Comparison of ENCODE assay signal across 8 cellular contexts in the genomic region with DNA sequence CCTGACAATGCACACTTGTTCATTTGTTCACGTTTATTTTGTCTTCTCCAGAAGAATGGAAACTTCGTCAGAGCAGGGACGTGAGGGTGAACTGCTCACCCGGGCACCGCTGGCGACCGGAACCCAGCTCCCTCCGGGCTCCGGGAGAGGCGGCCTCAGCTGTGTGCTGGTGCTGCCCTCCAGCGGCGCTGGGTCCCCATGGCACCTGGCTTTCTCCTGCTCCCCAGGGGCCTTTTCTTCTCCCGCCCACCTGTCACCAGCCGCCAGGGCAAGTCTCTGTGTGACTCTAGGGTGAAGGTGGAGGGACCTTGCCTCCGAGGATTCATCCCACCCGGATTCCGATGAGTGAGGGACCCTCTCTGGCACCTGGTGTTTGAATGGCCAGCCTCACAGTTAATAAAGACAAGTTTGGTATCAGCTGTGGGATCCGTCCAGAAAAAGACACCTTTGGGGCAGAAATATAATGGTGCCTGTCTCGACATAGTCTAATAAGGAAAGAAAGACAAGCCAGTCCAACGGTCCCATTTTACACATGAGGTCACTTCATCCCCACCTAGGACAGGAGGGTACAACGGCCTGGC. TPM values are rescaled to one million over a fixed set of nuclear protein-coding genes. Genes with fewer than 3 reads are reported as not detected.
DNase-seq lines count a peak whose midpoint lies in the region; ATAC-seq and TF ChIP-seq lines count a peak whose summit lies in the region.

No MANE protein-coding gene starts in this region.

- CTCF ChIA-PET in activated CD4-positive, alpha-beta T cell treated with anti-CD3 and anti-CD28 coated beads, Interleukin-2, amount 10 ng/mL, durations not matched to agents 7 days and 5 days (lab: Charles Lee): interaction anchor here (0.6 to 2.0 kb wide), 25 partner anchors 12 to 1673 kb away, joined by 3 to 14 read pairs (median 3); partner anchors contain the start of gene SLC35C1

- peak; percentile 87 for ATAC-seq in GM19023 (IDR thresholded peaks at IDR 0.05; ENCODE audit: unreplicated experiment)
- peak; percentile 86 for ATAC-seq in HG03354 (IDR thresholded peaks at IDR 0.05; ENCODE audit: poor library complexity, severe bottlenecking, unreplicated experiment)

- H3K4me3 ChIP-seq in AG10803 (ENCODE audit: low read length): peak overlapping the region; percentile 65
- H3K4me3 ChIP-seq in lower leg skin (ENCODE audit: low read depth, poor library complexity, severe bottlenecking): peak overlapping the region; percentile 32

- POLR2A ChIA-PET in activated CD4-positive, alpha-beta T cell treated with anti-CD3 and anti-CD28 coated beads, Interleukin-2, amount 10 ng/mL, durations not matched to agents 7 days and 5 days (lab: Charles Lee): no interaction called here

- peaks cover 3% of the 10 kb centered on the region for H3K27me3 Mint-ChIP-seq in activated CD4-positive, alpha-beta T cell treated with anti-CD3 and anti-CD28 coated beads, Interleukin-2, amount 10 ng/mL, durations not matched to agents 7 days and 5 days

- TF ChIP-seq CTCF in AG10803 (conservative IDR thresholded peaks at IDR 0.05; ENCODE audit: low read length) (peak; percentile 86), lower leg skin (IDR thresholded peaks at IDR 0.05) (peak in 1 of 3 donors; percentile 74)

- no peaks in the 10 kb centered on the region for H3K9me3 Mint-ChIP-seq in activated CD4-positive, alpha-beta T cell treated with anti-CD3 and anti-CD28 coated beads, Interleukin-2, amount 10 ng/mL, durations not matched to agents 7 days and 5 days

- H3K36me3 Mint-ChIP-seq in activated CD4-positive, alpha-beta T cell treated with anti-CD3 and anti-CD28 coated beads, Interleukin-2, amount 10 ng/mL, durations not matched to agents 7 days and 5 days (ENCODE audit: low read depth): no peaks in the 10 kb centered on the region

- DNase-seq in AG10803 (ENCODE audit: low read depth): peak; percentile 60
- peak; percentile 66 for DNase-seq in NCI-H460 (ENCODE audit: extremely low read depth, low read depth)
- DNase-seq in activated CD4-positive, alpha-beta T cell treated with anti-CD3 and anti-CD28 coated beads, Interleukin-2, amount 10 ng/mL, durations not matched to agents 7 days and 5 days: peak; percentile 82
- peak; percentile 86 for DNase-seq in dermis blood vessel endothelial cell
- DNase-seq in lower leg skin (ENCODE audit: low spot score in 2 of 2): peak; percentile 67 to 96
- DNase-seq in stimulated activated CD4-positive, alpha-beta T cell treated with anti-CD3 and anti-CD28 coated beads, Interleukin-4, amount 100 ng/mL, for 24 hours: peak; percentile 89

- peaks cover 16% of the 10 kb centered on the region for H3K4me1 Mint-ChIP-seq in activated CD4-positive, alpha-beta T cell treated with anti-CD3 and anti-CD28 coated beads, Interleukin-2, amount 10 ng/mL, durations not matched to agents 7 days and 5 days

- peak overlapping the region; percentile 74 for H3K4me3 Mint-ChIP-seq in activated CD4-positive, alpha-beta T cell treated with anti-CD3 and anti-CD28 coated beads, Interleukin-2, amount 10 ng/mL, durations not matched to agents 7 days and 5 days

- TF ChIP-seq POLR2A in lower leg skin (IDR thresholded peaks at IDR 0.05): no peak

- intact Hi-C loops in lower leg skin (cut with DNase I; ENCODE audit: low total_unique reads): loop anchor here (10.0 kb wide), 2 partner anchors 407 to 437 kb away; no protein-coding TSS in a partner anchor

- peak overlapping the region; percentile 66 for H3K27ac Mint-ChIP-seq in activated CD4-positive, alpha-beta T cell treated with anti-CD3 and anti-CD28 coated beads, Interleukin-2, amount 10 ng/mL, durations not matched to agents 7 days and 5 days

- 6% methylated on average over 19 to 21 of the region's 21 CpGs for WGBS in lower leg skin, 2 donors

RNA-seq across cellular contexts. Expression of gene SLC35C1, which starts 32.9 kb away (rescaled TPM):
- total RNA-seq in NCI-H460 (2014; rRNA removed; shearing (Covaris generic)): 4.5 and 4.9 TPM in 2 replicates
- 4.9 and 6.6 TPM in 2 replicates for polyA plus RNA-seq in NCI-H460 (2014; cell fraction: nucleus; rRNA removed)
- 10 to 100 TPM; 18.0 to 18.2 TPM for total RNA-seq in activated CD4-positive, alpha-beta T cell treated with anti-CD3 and anti-CD28 coated beads, Interleukin-2, amount 10 ng/mL, durations not matched to agents 7 days and 5 days
- total RNA-seq in dermis blood vessel endothelial cell (4.8 and 14.2 TPM in 2 replicates), lower leg skin (10 to 100 TPM in 1 of 4 donors, 1 to 10 TPM in 3; 3.8 to 12.1 (median 7.0) TPM)

Comparison
In these comparisons a context has a peak if more than half of its experiments do, and no peak if none do; other contexts are left out.
1. Peak in every context shown above with its lines: DNase-seq, ATAC-seq and H3K4me3 ChIP-seq.